In the genomic region with DNA sequence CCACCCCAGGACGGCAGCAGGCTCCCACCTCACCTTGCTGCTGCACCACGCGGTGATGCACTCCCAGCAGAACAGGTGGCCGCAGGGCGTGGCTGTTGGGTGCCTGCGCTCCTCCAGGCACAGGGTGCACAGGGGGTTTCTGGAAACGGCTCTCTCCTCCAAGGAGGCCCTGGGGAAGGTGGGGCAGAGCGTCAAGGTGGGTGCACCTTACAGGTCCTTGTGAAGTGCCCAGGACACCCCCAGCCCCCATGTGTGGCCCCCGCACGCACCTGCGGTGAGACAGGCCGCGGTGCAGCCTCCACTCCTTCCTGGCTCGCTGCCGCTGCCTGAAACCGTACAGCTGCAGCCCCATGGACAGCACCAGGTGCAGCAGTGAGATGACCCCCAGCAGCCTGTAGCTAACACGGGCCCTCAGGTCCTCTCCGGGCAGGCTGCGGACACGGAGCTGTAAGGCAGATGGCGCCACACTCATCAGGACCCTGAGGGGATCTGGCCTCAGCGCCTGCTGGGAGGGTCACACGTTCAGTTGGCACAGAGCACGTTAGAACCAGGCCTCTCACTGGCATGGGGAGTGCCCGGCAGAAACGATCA, we compare ENCODE assay signal across 1 cellular context.
TF ChIP-seq lines count a peak whose summit lies in the region.

No MANE protein-coding gene starts in this region.

TF ChIP-seq in IMR-90, 13 proteins besides CTCF, POLR2A, EP300 and RAD21:
- TF ChIP-seq RCOR1 (IDR thresholded peaks at IDR 0.05; ENCODE audit: insufficient replicate concordance, low read length) = no peak
- TF ChIP-seq CEBPB (IDR thresholded peaks at IDR 0.05; ENCODE audit: low read depth, low read length) = no peak
- no peak for TF ChIP-seq MAZ (IDR thresholded peaks at IDR 0.05; ENCODE audit: borderline replicate concordance, low read depth, low read length)
- TF ChIP-seq NFE2L2 (IDR thresholded peaks at IDR 0.05; ENCODE audit: low read depth, low read length) = no peak
- no peak for TF ChIP-seq BHLHE40 (IDR thresholded peaks at IDR 0.05; ENCODE audit: low read depth, low read length)
- TF ChIP-seq, protein P1, sequence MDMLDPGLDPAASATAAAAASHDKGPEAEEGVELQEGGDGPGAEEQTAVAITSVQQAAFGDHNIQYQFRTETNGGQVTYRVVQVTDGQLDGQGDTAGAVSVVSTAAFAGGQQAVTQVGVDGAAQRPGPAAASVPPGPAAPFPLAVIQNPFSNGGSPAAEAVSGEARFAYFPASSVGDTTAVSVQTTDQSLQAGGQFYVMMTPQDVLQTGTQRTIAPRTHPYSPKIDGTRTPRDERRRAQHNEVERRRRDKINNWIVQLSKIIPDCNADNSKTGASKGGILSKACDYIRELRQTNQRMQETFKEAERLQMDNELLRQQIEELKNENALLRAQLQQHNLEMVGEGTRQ (IDR thresholded peaks at IDR 0.05; ENCODE audit: low read depth, low read length) = no peak
- no peak for TF ChIP-seq RFX5 (IDR thresholded peaks at IDR 0.05; ENCODE audit: low read depth, low read length)
- TF ChIP-seq, protein P2, sequence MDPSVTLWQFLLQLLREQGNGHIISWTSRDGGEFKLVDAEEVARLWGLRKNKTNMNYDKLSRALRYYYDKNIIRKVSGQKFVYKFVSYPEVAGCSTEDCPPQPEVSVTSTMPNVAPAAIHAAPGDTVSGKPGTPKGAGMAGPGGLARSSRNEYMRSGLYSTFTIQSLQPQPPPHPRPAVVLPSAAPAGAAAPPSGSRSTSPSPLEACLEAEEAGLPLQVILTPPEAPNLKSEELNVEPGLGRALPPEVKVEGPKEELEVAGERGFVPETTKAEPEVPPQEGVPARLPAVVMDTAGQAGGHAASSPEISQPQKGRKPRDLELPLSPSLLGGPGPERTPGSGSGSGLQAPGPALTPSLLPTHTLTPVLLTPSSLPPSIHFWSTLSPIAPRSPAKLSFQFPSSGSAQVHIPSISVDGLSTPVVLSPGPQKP (IDR thresholded peaks at IDR 0.05; ENCODE audit: borderline replicate concordance, low read depth, low read length) = no peak
